Comparison of ENCODE assay signal across 21 cellular contexts in the genomic region with DNA sequence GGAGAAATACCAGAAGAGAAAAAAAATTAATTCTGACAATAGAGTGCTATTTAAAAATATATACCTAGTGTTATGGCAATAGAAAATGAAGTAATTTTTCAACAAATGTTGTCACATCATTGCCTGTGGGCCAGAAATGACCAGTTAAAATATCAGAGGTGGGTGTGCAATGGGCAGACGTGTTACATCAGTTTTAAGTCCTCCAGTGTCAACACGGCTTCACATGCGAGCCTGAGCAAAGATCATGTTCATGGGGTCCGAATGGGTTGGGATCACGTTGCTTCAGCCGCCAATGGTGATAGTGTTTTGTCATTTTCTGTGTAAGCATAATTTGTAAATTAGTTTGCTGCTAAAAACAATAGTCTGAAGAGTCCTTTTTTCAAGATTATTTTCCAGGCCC. TPM values are rescaled to one million over a fixed set of nuclear protein-coding genes. Genes with fewer than 3 reads are reported as not detected.
A peak's percentile ranks its signal among the peaks of the same experiment; 100 is the strongest.
DNase-seq lines count a peak whose midpoint lies in the region; ATAC-seq, FAIRE-seq and TF ChIP-seq lines count a peak whose summit lies in the region.
"Had no signal": no experiment of that assay in that cellular context is flagged by ENCODE, and none has a peak within 500 bp of the region (broad histone marks: within the 10 kb centered on the region; RNA-seq: fewer than 3 reads in every experiment).

No MANE protein-coding gene starts in this region.

- TF ChIP-seq EP300 in HepG2 (IDR thresholded peaks at IDR 0.05; ENCODE audit: low read depth in 2 of 2, low read length in 2 of 2) (no peak), HepG2 (CRISPR knock-in tag; IDR thresholded peaks at IDR 0.05; ENCODE audit: borderline replicate concordance) (no peak), GM12878 (IDR thresholded peaks at IDR 0.05; ENCODE audit: borderline replicate concordance in 1 of 2, control insufficient read depth in 1 of 2, low read depth in 2 of 2, low read length in 2 of 2) (no peak)

- no peaks in the 10 kb centered on the region for H3K9me1 ChIP-seq in IMR-90 (ENCODE audit: insufficient read depth, low read length)

- H3K27me3 ChIP-seq in HepG2 (ENCODE audit: control insufficient read depth in 1 of 2, insufficient read depth in 2 of 2, low read length in 2 of 2): no peaks in the 10 kb centered on the region
- no peaks in the 10 kb centered on the region for H3K27me3 ChIP-seq in right lobe of liver
- H3K27me3 ChIP-seq in IMR-90 (ENCODE audit: control insufficient read depth, insufficient read depth, low read length): no peaks in the 10 kb centered on the region
- no peaks in the 10 kb centered on the region for H3K27me3 ChIP-seq in GM12878 (replicated peaks in 1 of 2; ENCODE audit: control insufficient read depth in 2 of 2, insufficient read depth in 2 of 2, low read length in 1 of 2)
- H3K27me3 ChIP-seq: BLaER1 treated with 17β-estradiol and CSF1 and Interleukin-3, amounts not matched to agents 10 nM and 100 nM had no signal

- CTCF ChIA-PET in HepG2 (lab: Yijun Ruan, JAX; ENCODE audit: low intra/inter-chr PET ratio, low total read pairs) (no interaction called here), IMR-90 (lab: Yijun Ruan, JAX) (no interaction called here), GM12878 (lab: Yijun Ruan, JAX) (interaction anchor here (3.7 kb wide), 1 partner anchor 11 kb away, joined by 30 read pairs; no protein-coding TSS in a partner anchor)

- H2AK9ac ChIP-seq in IMR-90 (replicated peaks; ENCODE audit: low read depth, low read length, poor library complexity): no peak overlapping the region

- H3K23ac ChIP-seq in IMR-90 (ENCODE audit: low read depth, low read length): no peak overlapping the region

- H3K56ac ChIP-seq in IMR-90 (ENCODE audit: extremely low read depth, insufficient read depth, low read length): no peak overlapping the region

- H3K4ac ChIP-seq in IMR-90 (ENCODE audit: low read depth, low read length): no peak overlapping the region

- POLR2A ChIA-PET in HepG2 (lab: Yijun Ruan, JAX) (no interaction called here), IMR-90 (lab: Charles Lee; ENCODE audit: unreplicated experiment) (no interaction called here), GM12878 (lab: Charles Lee) (no interaction called here)

- FAIRE-seq in HepG2 (lab: Jason Lieb, UNC) (no peak), GM12878 (lab: Jason Lieb, UNC) (peak; percentile 31)
- FAIRE-seq: A204.1, D721Med, G401.6, GM18507 had no signal

- in situ Hi-C loops in HepG2 (cut with HindIII; ENCODE audit: extremely low pct_ligation_motif_present, low pct_unique_long_range_greater_than_20kb): no loop called here
- in situ Hi-C loops in IMR-90 (cut with MboI; ENCODE audit: low sequenced_read_pairs): no loop called here
- in situ Hi-C loops in GM12878 (cut with MboI): no loop called here

- no peak for ATAC-seq in HepG2
- no peak for ATAC-seq in right lobe of liver
- ATAC-seq in IMR-90 (ENCODE audit: low read depth): no peak
- no peak for ATAC-seq in GM12878
- ATAC-seq in HG03469 (IDR thresholded peaks at IDR 0.05; ENCODE audit: unreplicated experiment): no peak
- ATAC-seq: CD8-positive, alpha-beta T cell had no signal

- DNase-seq in HepG2 (ENCODE audit: low spot score) (no peak), right lobe of liver (no peak), IMR-90 (no peak), GM12878 (ENCODE audit: low read depth, low spot score) (no peak), Ammon's horn (ENCODE audit: low spot score) (no peak)
- no peak for DNase-seq in stimulated activated CD4-positive, alpha-beta T cell treated with anti-CD3 and anti-CD28 coated beads, Interleukin-4, amount 100 ng/mL, for 4 hours
- DNase-seq: 8988T; ACHN; Caco-2; Calu3; CD4-positive, alpha-beta T cell; CD8-positive, alpha-beta T cell; DMS79 treated with DMSO at 0.1 percent for 48 hours; GF-D8 had no signal

- peaks cover 9 to 33% of the 10 kb centered on the region in 2 experiments; a peak in 3 of 4 replicates for H3K79me1 ChIP-seq in IMR-90 (ENCODE audit: low read depth in 1 of 2, low read length in 2 of 2)

- no peak overlapping the region for H2BK120ac ChIP-seq in IMR-90 (ENCODE audit: low read depth, low read length)

- H2AFZ ChIP-seq in HepG2 (ENCODE audit: low read length): no peak overlapping the region
- H2AFZ ChIP-seq in IMR-90 (replicated peaks; ENCODE audit: low read length, poor library complexity): no peak overlapping the region
- no peak overlapping the region for H2AFZ ChIP-seq in GM12878 (ENCODE audit: control insufficient read depth, low read depth, low read length)

- H3K79me2 ChIP-seq in HepG2 (ENCODE audit: insufficient read depth, low read length): no peaks in the 10 kb centered on the region
- no peaks in the 10 kb centered on the region for H3K79me2 ChIP-seq in GM12878 (ENCODE audit: control insufficient read depth, insufficient read depth, low read length)

- TF ChIP-seq RAD21 in HepG2 (CRISPR knock-in tag; IDR thresholded peaks at IDR 0.05) (no peak), IMR-90 (IDR thresholded peaks at IDR 0.05; ENCODE audit: low read length) (no peak), GM12878 (IDR thresholded peaks at IDR 0.05; ENCODE audit: insufficient read depth, low read depth, low read length) (no peak)

- H2BK20ac ChIP-seq in IMR-90 (ENCODE audit: low read depth, low read length): no peak overlapping the region

- H2BK15ac ChIP-seq in IMR-90 (ENCODE audit: low read depth, low read length): no peak overlapping the region

- H3K4me1 ChIP-seq in HepG2 (ENCODE audit: insufficient read depth, low read length) (no peaks in the 10 kb centered on the region), right lobe of liver (no peaks in the 10 kb centered on the region), IMR-90 (ENCODE audit: control insufficient read depth, insufficient read depth, low read length) (no peaks in the 10 kb centered on the region; the same call in 1 of the 2 replicates), GM12878 (ENCODE audit: control insufficient read depth, insufficient read depth, low read length) (no peaks in the 10 kb centered on the region)
- H3K4me1 ChIP-seq: BLaER1 treated with 17β-estradiol and CSF1 and Interleukin-3, amounts not matched to agents 10 nM and 100 nM; Caco-2 had no signal

- H3K4me2 ChIP-seq in HepG2 (ENCODE audit: low read depth, low read length) (no peak overlapping the region), IMR-90 (ENCODE audit: low read depth, low read length) (no peak overlapping the region), GM12878 (ENCODE audit: control insufficient read depth, insufficient read depth) (no peak overlapping the region)
- H3K4me2 ChIP-seq: BLaER1 treated with 17β-estradiol and CSF1 and Interleukin-3, amounts not matched to agents 10 nM and 100 nM had no signal

- H2BK5ac ChIP-seq in IMR-90 (ENCODE audit: low read depth, low read length, poor library complexity, severe bottlenecking): no peak overlapping the region

- TF ChIP-seq CTCF in HepG2 (CRISPR knock-in tag; IDR thresholded peaks at IDR 0.05) (no peak), right lobe of liver (IDR thresholded peaks at IDR 0.05) (no peak), IMR-90 (conservative IDR thresholded peaks at IDR 0.05; ENCODE audit: low read depth, low read length) (no peak), GM12878 (IDR thresholded peaks at IDR 0.05 in 2 of 3, conservative IDR thresholded peaks at IDR 0.05 in 1 of 3; ENCODE audit: control insufficient read depth in 2 of 3, extremely low read depth in 1 of 3, insufficient read depth in 1 of 3, low read depth in 3 of 3, low read length in 3 of 3) (no peak)

- H3K9ac ChIP-seq in HepG2 (ENCODE audit: insufficient read depth, low read depth, low read length) (no peak overlapping the region), IMR-90 (ENCODE audit: low read depth, low read length) (no peak overlapping the region), GM12878 (ENCODE audit: control insufficient read depth, insufficient read depth, low read length) (no peak overlapping the region)
- H3K9ac ChIP-seq: BLaER1 treated with 17β-estradiol and CSF1 and Interleukin-3, amounts not matched to agents 10 nM and 100 nM had no signal

- H4K91ac ChIP-seq in IMR-90 (ENCODE audit: insufficient read depth, low read depth, low read length): no peak overlapping the region

- intact Hi-C loops in HepG2 (cut with micrococcal nuclease; ENCODE audit: unreplicated experiment) (no loop called here), right lobe of liver (cut with DNase I) (no loop called here), IMR-90 (cut with micrococcal nuclease) (no loop called here), GM12878 (cut with micrococcal nuclease; ENCODE audit: unreplicated experiment) (no loop called here)

- H3K4me3 ChIP-seq in HepG2 (replicated peaks in 1 of 3; ENCODE audit: insufficient read depth in 1 of 3, low read depth in 2 of 3, low read length in 3 of 3) (no peak overlapping the region), right lobe of liver (no peak overlapping the region), IMR-90 (ENCODE audit: insufficient read depth, low read depth, low read length) (no peak overlapping the region), GM12878 (no peak overlapping the region)
- H3K4me3 ChIP-seq: BLaER1 treated with 17β-estradiol and CSF1 and Interleukin-3, amounts not matched to agents 10 nM and 100 nM had no signal

- SMC1A ChIA-PET in GM12878 (lab: Charles Lee; ENCODE audit: uncharacterized antibody, unreplicated experiment): interaction anchor here (0.9 to 5.0 kb wide), 2 partner anchors 11 to 19 kb away, joined by 3 to 36 read pairs; no protein-coding TSS in a partner anchor

- H2AK5ac ChIP-seq in IMR-90 (ENCODE audit: low read depth, low read length): 0 out of 2 replicates have a peak overlapping the region, but pooled peaks have one; percentile 7

- dilution Hi-C loops in IMR-90 (cut with HindIII; ENCODE audit: low sequenced_read_pairs, unreplicated experiment): no loop called here

- no peak for TF ChIP-seq POLR2A in HepG2 (IDR thresholded peaks at IDR 0.05; ENCODE audit: insufficient read depth in 1 of 2, low read depth in 2 of 2, low read length in 2 of 2)
- no peak for TF ChIP-seq POLR2A in right lobe of liver (IDR thresholded peaks at IDR 0.05)
- TF ChIP-seq POLR2A in IMR-90 (IDR thresholded peaks at IDR 0.05; ENCODE audit: low read depth, low read length): no peak
- no peak for TF ChIP-seq POLR2A in GM12878 (IDR thresholded peaks at IDR 0.05; ENCODE audit: low read depth, low read length)

- H3K14ac ChIP-seq in IMR-90 (replicated peaks; ENCODE audit: low read depth, low read length): no peak overlapping the region

- no peaks in the 10 kb centered on the region for H3K36me3 ChIP-seq in HepG2 (replicated peaks in 1 of 2; ENCODE audit: control insufficient read depth in 1 of 2, insufficient read depth in 2 of 2, low read length in 2 of 2)
- no peaks in the 10 kb centered on the region for H3K36me3 ChIP-seq in right lobe of liver
- H3K36me3 ChIP-seq in IMR-90 (ENCODE audit: control insufficient read depth, insufficient read depth, low read length): no peaks in the 10 kb centered on the region
- no peaks in the 10 kb centered on the region for H3K36me3 ChIP-seq in GM12878 (ENCODE audit: control insufficient read depth in 2 of 2, insufficient read depth in 2 of 2, low read length in 1 of 2)
- H3K36me3 ChIP-seq: BLaER1 treated with 17β-estradiol and CSF1 and Interleukin-3, amounts not matched to agents 10 nM and 100 nM had no signal

- WGBS in HepG2 (ENCODE audit: low lambda C conversion rate): 44% methylated on average over 6 of the region's 6 CpGs
- 59% methylated on average over 6 of the region's 6 CpGs for WGBS in right lobe of liver (ENCODE audit: insufficient coverage, low coverage, low lambda C conversion rate, missing lambda C conversion rate)
- 75% methylated on average over 4 of the region's 6 CpGs; no CpG with 5 or more reads in 1 of the 2 experiments for WGBS in IMR-90 (ENCODE audit: extremely low coverage in 2 of 2, insufficient read length in 1 of 2), 2 experiments
- WGBS in GM12878 (ENCODE audit: insufficient coverage, insufficient replicate concordance, low lambda C conversion rate, missing lambda C conversion rate): 64% methylated on average over 6 of the region's 6 CpGs

- H3K18ac ChIP-seq in IMR-90 (ENCODE audit: low read depth, low read length): no peak overlapping the region

- RAD21 ChIA-PET in GM12878 (lab: Charles Lee; ENCODE audit: unreplicated experiment): interaction anchor here (1.1 to 2.0 kb wide), 3 partner anchors 11 to 275 kb away, joined by 3 to 10 read pairs (median 3); no protein-coding TSS in a partner anchor

- no peak overlapping the region for H4K8ac ChIP-seq in IMR-90 (ENCODE audit: low read depth in 2 of 2, low read length in 2 of 2)

- H3K27ac ChIP-seq in HepG2 (ENCODE audit: extremely low read length, insufficient read depth, low read length) (no peak overlapping the region), right lobe of liver (no peak overlapping the region), IMR-90 (ENCODE audit: insufficient read depth, low read length) (no peak overlapping the region), GM12878 (ENCODE audit: control insufficient read depth, insufficient read depth) (no peak overlapping the region)
- H3K27ac ChIP-seq: BLaER1 treated with 17β-estradiol and CSF1 and Interleukin-3, amounts not matched to agents 10 nM and 100 nM; C4-2B had no signal

- H4K5ac ChIP-seq in IMR-90 (ENCODE audit: low read depth, low read length): no peak overlapping the region

- H3K9me3 ChIP-seq in HepG2 (ENCODE audit: low read length) (no peaks in the 10 kb centered on the region), right lobe of liver (no peaks in the 10 kb centered on the region), IMR-90 (ENCODE audit: control insufficient read depth, insufficient read depth, low read length) (no peaks in the 10 kb centered on the region), GM12878 (replicated peaks; ENCODE audit: control insufficient read depth, insufficient read depth, low read length) (no peaks in the 10 kb centered on the region)
- H3K9me3 ChIP-seq: BLaER1 treated with 17β-estradiol and CSF1 and Interleukin-3, amounts not matched to agents 10 nM and 100 nM; Caco-2 had no signal

- BruUV-seq in HepG2 (replicated peaks; lab: Mats Ljungman, UMichigan): no TSS peak
- no TSS peak for BruUV-seq in IMR-90 (replicated peaks; lab: Mats Ljungman, UMichigan)
- BruUV-seq in GM12878 (replicated peaks; lab: Mats Ljungman, UMichigan): no TSS peak

- no peaks in the 10 kb centered on the region for H4K20me1 ChIP-seq in HepG2 (ENCODE audit: insufficient read depth, low read length)
- no peaks in the 10 kb centered on the region for H4K20me1 ChIP-seq in IMR-90 (ENCODE audit: insufficient read depth, low read length)
- H4K20me1 ChIP-seq in GM12878 (ENCODE audit: control insufficient read depth, insufficient read depth): no peaks in the 10 kb centered on the region
- H4K20me1 ChIP-seq: BLaER1 treated with 17β-estradiol and CSF1 and Interleukin-3, amounts not matched to agents 10 nM and 100 nM had no signal

RNA-seq across cellular contexts. Expression of a gene that starts 27.5 kb away (rescaled TPM):
- total RNA-seq in HepG2 (2016; rRNA removed; fragmentation: Illumina TruSeq; extraction: Trizol) (not detected in 2 replicates), right lobe of liver (1 to 10 TPM in 1 of 6 experiments, under 1 TPM in 2, not detected in 3; 0.18 to 1.5 (median 0.31) TPM), IMR-90 (2012; rRNA removed) (37.1 and 47.8 TPM in 2 replicates), GM12878 (2014; rRNA removed) (7.3 and 7.6 TPM in 2 replicates), GM12878 (2014; rRNA removed; fragmentation: Illumina TruSeq; extraction: Trizol) (9.0 and 10.0 TPM in 2 replicates), GM12878 (2021) (7.6 and 9.0 TPM in 2 replicates)
- total RNA-seq in HepG2 (2016; cell fraction: cytosol; rRNA removed; fragmentation: Illumina TruSeq; extraction: Trizol; ENCODE audit: low read depth): not detected in 2 replicates
- 0.06 TPM in 1 of 2 replicates, not detected in the other for total RNA-seq in HepG2 (2016; cell fraction: insoluble cytoplasmic fraction; rRNA removed; fragmentation: Illumina TruSeq; extraction: Trizol)
- total RNA-seq in HepG2 (2016; cell fraction: membrane; rRNA removed; fragmentation: Illumina TruSeq; extraction: Trizol): not detected in 2 replicates
- total RNA-seq in HepG2 (2016; cell fraction: nucleus; rRNA removed; fragmentation: Illumina TruSeq; extraction: Trizol): 0.12 TPM in 1 of 2 replicates, not detected in the other
- polyA plus RNA-seq in HepG2 (2011; rRNA removed) (0.34 and 0.55 TPM in 2 replicates), IMR-90 (2012; rRNA removed) (19.4 and 22.8 TPM in 2 replicates), GM12878 (2011; rRNA removed) (12.4 and 17.2 TPM in 2 replicates), GM12878 (2014; fragmentation: Illumina TruSeq; extraction: Trizol) (10.6 and 12.0 TPM in 2 replicates), GM12878 (2014; fragmentation: Nextera tagmentation; extraction: Ambion mirVana) (10 to 100 TPM in 1 of 2 experiments, 1 to 10 TPM in 1; 6.0 to 10.0 TPM), GM12878 (2014; rRNA removed) (4.0 and 5.5 TPM in 2 replicates), GM12878 (2016; fragmentation: Nextera tagmentation; extraction: Ambion mirVana) (1 to 10 TPM; 9.2 to 9.9 TPM)
- 0.12 and 0.46 TPM in 2 replicates for polyA plus RNA-seq in HepG2 (2011; cell fraction: cytosol; rRNA removed)
- 0.13 and 0.23 TPM in 2 replicates for polyA plus RNA-seq in HepG2 (2011; cell fraction: nucleus; rRNA removed)
- polyA plus RNA-seq in HepG2 (2012): not detected in 2 replicates
- not detected in 2 replicates for polyA plus RNA-seq in HepG2 (2016; cell fraction: cytosol; fragmentation: Illumina TruSeq; extraction: Trizol; ENCODE audit: low read depth)
- polyA plus RNA-seq in HepG2 (2016; cell fraction: insoluble cytoplasmic fraction; fragmentation: Illumina TruSeq; extraction: Trizol; ENCODE audit: low read depth): not detected in 2 replicates
- not detected in 2 replicates for polyA plus RNA-seq in HepG2 (2016; cell fraction: membrane; fragmentation: Illumina TruSeq; extraction: Trizol; ENCODE audit: low read depth)
- polyA plus RNA-seq in HepG2 (2016; cell fraction: nucleus; fragmentation: Illumina TruSeq; extraction: Trizol; ENCODE audit: insufficient read depth, low read depth): not detected in 2 replicates
- polyA minus RNA-seq in HepG2 (2011; rRNA and poly(A)+ RNA removed; ENCODE audit: low replicate concordance): 0.22 TPM in 1 of 2 replicates, not detected in the other
- polyA minus RNA-seq in HepG2 (2011; cell fraction: cytosol; rRNA and poly(A)+ RNA removed): 0.18 and 0.49 TPM in 2 replicates
- 0.90 and 1.5 TPM in 2 replicates for polyA minus RNA-seq in HepG2 (2011; cell fraction: nucleus; rRNA and poly(A)+ RNA removed)
- polyA plus RNA-seq in IMR-90 (2012; cell fraction: cytosol; rRNA removed): 7.1 and 11.5 TPM in 2 replicates
- 2.3 and 6.7 TPM in 2 replicates for polyA plus RNA-seq in IMR-90 (2012; cell fraction: nucleus; rRNA removed; ENCODE audit: low replicate concordance)
- total RNA-seq in GM12878 (2013; cell fraction: nucleolus; rRNA removed): 41.2 and 46.3 TPM in 2 replicates
- polyA plus RNA-seq in GM12878 (2011; ENCODE audit: low read depth): 4.3 TPM
- polyA plus RNA-seq in GM12878 (2011; cell fraction: cytosol; rRNA removed): 5.8 and 7.1 TPM in 2 replicates
- polyA plus RNA-seq in GM12878 (2011; cell fraction: nucleus; rRNA removed): 5.1 and 5.9 TPM in 2 replicates
- polyA plus RNA-seq in GM12878 (2012): 5.6 and 6.0 TPM in 2 replicates
- 16.1 and 17.8 TPM in 2 replicates for polyA minus RNA-seq in GM12878 (2011; rRNA and poly(A)+ RNA removed)
- polyA minus RNA-seq in GM12878 (2011; cell fraction: cytosol; rRNA and poly(A)+ RNA removed): 3.9 and 5.0 TPM in 2 replicates
- 7.4 and 11.6 TPM in 2 replicates for polyA minus RNA-seq in GM12878 (2011; cell fraction: nucleus; rRNA and poly(A)+ RNA removed)
- total RNA-seq: Calu3 had no signal
